ENCODE assay signal across 1 cellular context in genomic region chr14:90827919-90828610, GRCh38.
TF ChIP-seq lines count a peak whose summit lies in the region.

No MANE protein-coding gene starts in this region.

TF ChIP-seq in GM23338, 12 proteins besides CTCF, POLR2A, EP300 and RAD21 (continued from another document):
- TF ChIP-seq POLR2AphosphoS5 (IDR thresholded peaks at IDR 0.05; ENCODE audit: low read depth) = peak; percentile 60
